ENCODE assay signal across 20 cellular contexts in the genomic region with DNA sequence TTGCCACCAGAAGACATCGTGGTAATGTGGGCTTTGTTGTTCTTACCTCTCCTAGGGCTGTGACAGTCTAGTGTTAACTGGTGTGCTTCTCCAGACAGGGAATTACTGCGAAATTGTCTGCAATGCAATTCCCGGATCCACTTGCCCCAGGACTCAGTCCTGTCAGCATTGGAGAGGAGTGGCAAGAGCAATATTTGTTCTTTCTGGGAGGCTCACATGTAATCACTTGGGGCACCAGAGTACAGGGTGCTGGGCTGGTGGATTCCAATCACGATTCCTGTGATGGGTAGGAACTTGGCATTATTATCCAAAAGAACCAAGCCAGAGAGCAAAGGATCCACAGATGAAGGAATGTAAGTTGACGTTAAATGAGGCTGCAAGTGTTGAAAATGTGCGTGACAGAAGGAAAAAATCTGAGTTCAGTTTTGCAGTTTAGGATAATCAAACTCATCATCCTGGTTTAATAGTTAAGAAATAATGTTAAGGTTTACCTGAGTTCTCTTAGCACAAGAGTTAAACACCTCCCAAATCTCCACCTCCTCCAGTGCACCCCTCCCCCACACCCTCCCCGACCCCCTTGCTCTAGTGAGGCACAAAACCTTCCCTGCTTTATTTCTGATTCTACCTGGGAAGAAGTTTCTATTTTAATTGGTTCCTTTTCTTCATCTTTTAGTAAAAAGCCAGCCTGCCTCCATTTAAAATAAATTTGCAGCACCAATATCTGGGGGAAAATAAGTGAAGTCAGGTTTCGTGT.
DNase-seq lines count a peak whose midpoint lies in the region; ATAC-seq and TF ChIP-seq lines count a peak whose summit lies in the region.
"Had no signal": no experiment of that assay in that cellular context is flagged by ENCODE, and none has a peak within 500 bp of the region (broad histone marks: within the 10 kb centered on the region; RNA-seq: fewer than 3 reads in every experiment).

No MANE protein-coding gene starts in this region.

- H3K18ac ChIP-seq in H9 (ENCODE audit: insufficient read length, low read depth, low read length) = no peak overlapping the region

- no peak overlapping the region for H4K91ac ChIP-seq in H9 (ENCODE audit: insufficient read length, low read depth, low read length)

- no peak overlapping the region for H3K9ac ChIP-seq in H9 (ENCODE audit: extremely low read depth, insufficient read length, low read length)
- H3K9ac ChIP-seq in neural progenitor cell = no peak overlapping the region
- H3K9ac ChIP-seq in GM23248 = no peak overlapping the region

- no peaks in the 10 kb centered on the region for H4K20me1 ChIP-seq in H9 (ENCODE audit: control insufficient read depth, insufficient read depth, insufficient read length)
- H4K20me1 ChIP-seq in neural progenitor cell (ENCODE audit: low read depth) = no peaks in the 10 kb centered on the region
- no peaks in the 10 kb centered on the region for H4K20me1 ChIP-seq in GM23248 (ENCODE audit: insufficient read depth)

- H3K27ac Mint-ChIP-seq in H9 (peak overlapping the region; percentile 18 to 68 (median 31); a peak in 5 of 7 replicates), WTC11 (peak overlapping the region; percentile 61), neural progenitor cell (peak overlapping the region; percentile 28)
- H3K27ac Mint-ChIP-seq: CD4-positive, CD25-positive, alpha-beta regulatory T cell had no signal

- H2AK5ac ChIP-seq in H9 (ENCODE audit: insufficient read length, low read length) = no peak overlapping the region

- H2BK120ac ChIP-seq in H9 (ENCODE audit: low read depth, low read length, poor library complexity, severe bottlenecking) = no peak overlapping the region

- no peak overlapping the region for H2BK12ac ChIP-seq in H9 (ENCODE audit: insufficient read length, low read depth, low read length)

- H3K4me1 Mint-ChIP-seq in H9 (peaks cover 23 to 26% of the 10 kb centered on the region in 2 experiments), WTC11 (peaks cover 23% of the 10 kb centered on the region), neural progenitor cell (no peaks in the 10 kb centered on the region)

- H3K27me3 ChIP-seq in H9 (ENCODE audit: insufficient read depth, low read length) = no peaks in the 10 kb centered on the region
- H3K27me3 ChIP-seq in neural progenitor cell = no peaks in the 10 kb centered on the region
- no peaks in the 10 kb centered on the region for H3K27me3 ChIP-seq in vagina
- no peaks in the 10 kb centered on the region for H3K27me3 ChIP-seq in GM23248 (replicated peaks; ENCODE audit: insufficient read depth)
- H3K27me3 ChIP-seq: Peyer's patch, SJCRH30 had no signal

- H3F3A ChIP-seq in neural progenitor cell (ENCODE audit: low read depth) (no peaks in the 10 kb centered on the region), GM23248 (ENCODE audit: insufficient read depth) (peaks cover 13% of the 10 kb centered on the region; the same call in 1 of the 2 replicates)

- ATAC-seq in WTC11 = peak; percentile 52
- ATAC-seq: GM12878 had no signal

- no peaks in the 10 kb centered on the region; the same call in 1 of the 2 replicates for H3K27me3 Mint-ChIP-seq in H9 (ENCODE audit: low read depth)
- H3K27me3 Mint-ChIP-seq in WTC11 (ENCODE audit: low read depth) = no peaks in the 10 kb centered on the region
- H3K27me3 Mint-ChIP-seq in neural progenitor cell (ENCODE audit: insufficient read depth, low read depth) = no peaks in the 10 kb centered on the region
- H3K27me3 Mint-ChIP-seq: CD4-positive, CD25-positive, alpha-beta regulatory T cell had no signal

- H3K4me2 ChIP-seq in H9 (ENCODE audit: insufficient read depth, insufficient read length, low read length) = no peak overlapping the region
- H3K4me2 ChIP-seq in neural progenitor cell = no peak overlapping the region
- H3K4me2 ChIP-seq in GM23248 (ENCODE audit: unreplicated experiment) = no peak overlapping the region

- CTCF ChIA-PET in WTC11 (lab: Charles Lee) = no interaction called here

- H3K9me2 ChIP-seq in GM23248 (ENCODE audit: insufficient read depth) = no peaks in the 10 kb centered on the region; the same call in 1 of the 2 replicates

- no peak overlapping the region for H2AFZ ChIP-seq in H9 (ENCODE audit: low read length)
- H2AFZ ChIP-seq in neural progenitor cell (replicated peaks) = no peak overlapping the region
- H2AFZ ChIP-seq in GM23248 = no peak overlapping the region

- no peaks in the 10 kb centered on the region for H3K79me1 ChIP-seq in H9 (ENCODE audit: insufficient read depth, low read depth, low read length, poor library complexity, severe bottlenecking)

- H3K4me3 ChIP-seq in neural progenitor cell = no peak overlapping the region
- no peak overlapping the region for H3K4me3 ChIP-seq in vagina
- H3K4me3 ChIP-seq in GM23248 = no peak overlapping the region
- H3K4me3 ChIP-seq: GM12878, Peyer's patch, SJCRH30 had no signal

- H3K23me2 ChIP-seq in H9 (ENCODE audit: insufficient read length, low read depth, low read length, poor library complexity, severe bottlenecking) = no peaks in the 10 kb centered on the region

- no peak overlapping the region for H3K23ac ChIP-seq in H9 (ENCODE audit: insufficient read length, low read depth, low read length)

- intact Hi-C loops in vagina (cut with DNase I) = no loop called here

- H2BK5ac ChIP-seq in H9 (ENCODE audit: insufficient read length, low read length) = no peak overlapping the region

- no CpG with 5 or more reads among the region's 8 CpGs for WGBS in H9 (ENCODE audit: extremely low coverage, insufficient read length, low lambda C conversion rate)
- WGBS in GM23248 (ENCODE audit: low coverage in 1 of 2, low lambda C conversion rate in 2 of 2, missing lambda C conversion rate in 2 of 2), 2 experiments = 59 to 61% methylated on average over 8 of the region's 8 CpGs

- no peak overlapping the region for H2BK15ac ChIP-seq in H9 (ENCODE audit: low read depth, low read length)

- H4K5ac ChIP-seq in H9 (ENCODE audit: insufficient read length, low read depth, low read length) = no peak overlapping the region

- no peak overlapping the region for H3K14ac ChIP-seq in H9 (ENCODE audit: insufficient read depth, low read length)

- H3K27ac ChIP-seq in H9 (ENCODE audit: insufficient read length, low read depth, low read length) (no peak overlapping the region), neural progenitor cell (no peak overlapping the region), vagina (no peak overlapping the region), GM23248 (no peak overlapping the region)
- H3K27ac ChIP-seq: HL-60, Peyer's patch, SJCRH30 had no signal

- H3T11ph ChIP-seq in H9 (ENCODE audit: low read length) = no peak overlapping the region

- no peak overlapping the region for H3K56ac ChIP-seq in H9 (ENCODE audit: insufficient read length, low read depth, low read length)

- H3K9me3 Mint-ChIP-seq in H9 (peaks cover 3 to 5% of the 10 kb centered on the region in 2 experiments; a peak in 2 of 5 replicates), WTC11 (peaks cover 5% of the 10 kb centered on the region; the same call in 1 of the 2 replicates), neural progenitor cell (peaks cover 2% of the 10 kb centered on the region)
- H3K9me3 Mint-ChIP-seq: HFFc6 had no signal

- H3K4ac ChIP-seq in H9 (ENCODE audit: low read depth, low read length) = no peak overlapping the region

- peaks cover 3% of the 10 kb centered on the region; the same call in 1 of the 2 replicates for H3K4me1 ChIP-seq in H9 (ENCODE audit: insufficient read depth, low read length)
- no peaks in the 10 kb centered on the region for H3K4me1 ChIP-seq in neural progenitor cell
- H3K4me1 ChIP-seq in vagina = peaks cover 4% of the 10 kb centered on the region
- H3K4me1 ChIP-seq in GM23248 (ENCODE audit: insufficient read depth) = peaks cover 15% of the 10 kb centered on the region
- H3K4me1 ChIP-seq: Peyer's patch had no signal

- TF ChIP-seq CTCF in H9 (conservative IDR thresholded peaks at IDR 0.05) = no peak
- TF ChIP-seq CTCF in WTC11 (IDR thresholded peaks at IDR 0.05) = no peak
- no peak for TF ChIP-seq CTCF in neural progenitor cell (IDR thresholded peaks at IDR 0.05)
- no peak for TF ChIP-seq CTCF in vagina (IDR thresholded peaks at IDR 0.05)

- H3K9me3 ChIP-seq in H9 (ENCODE audit: control insufficient read depth, low read depth, low read length) = no peaks in the 10 kb centered on the region
- no peaks in the 10 kb centered on the region for H3K9me3 ChIP-seq in neural progenitor cell (ENCODE audit: low read depth)
- no peaks in the 10 kb centered on the region for H3K9me3 ChIP-seq in vagina
- H3K9me3 ChIP-seq in GM23248 (ENCODE audit: low read depth) = no peaks in the 10 kb centered on the region
- H3K9me3 ChIP-seq: Peyer's patch, SJCRH30 had no signal

- in situ Hi-C loops in GM23248 (cut with MboI) = no loop called here

- POLR2A ChIA-PET in WTC11 (lab: Charles Lee) = no interaction called here

- no peak overlapping the region for H4K8ac ChIP-seq in H9 (replicated peaks; ENCODE audit: insufficient read length, low read depth, low read length)

- H3K79me2 ChIP-seq in H9 (ENCODE audit: insufficient read depth, low read length) = no peaks in the 10 kb centered on the region
- no peaks in the 10 kb centered on the region for H3K79me2 ChIP-seq in neural progenitor cell (ENCODE audit: low read depth)
- no peaks in the 10 kb centered on the region for H3K79me2 ChIP-seq in GM23248 (ENCODE audit: insufficient read depth)

- no peak overlapping the region for H2BK20ac ChIP-seq in H9 (ENCODE audit: low read depth, low read length, poor library complexity, severe bottlenecking)

- DNase-seq in H9 (no peak), WTC11 (ENCODE audit: low spot score) (no peak), fibroblast of peridontal ligament (ENCODE audit: extremely low read depth) (peak; percentile 29), neural progenitor cell (ENCODE audit: low spot score) (no peak), vagina (ENCODE audit: extremely low spot score in 2 of 2) (no peak), GM23248 (no peak)
- DNase-seq in activated CD4-positive, alpha-beta T cell treated with anti-CD3 and anti-CD28 coated beads, Interleukin-2, amount 50 U/mL, for 1 hour = no peak
- DNase-seq: CD4-positive, CD25-positive, alpha-beta regulatory T cell; DMS79; HFFc6; KG1; NCI-H1105; NCI-H2029 treated with DMSO at 0.1 percent for 48 hours; NCI-H226; NCI-H510A treated with DMSO at 0.1 percent for 48 hours; NCI-H774; Peyer's patch; SJCRH30 had no signal

- H3K36me3 ChIP-seq in neural progenitor cell = no peaks in the 10 kb centered on the region
- H3K36me3 ChIP-seq in vagina = no peaks in the 10 kb centered on the region
- H3K36me3 ChIP-seq in GM23248 (ENCODE audit: low read depth) = 0 out of 2 replicates have a peak, but pooled peaks cover 3% of the 10 kb centered on the region
- H3K36me3 ChIP-seq: Peyer's patch, SJCRH30 had no signal

- TF ChIP-seq POLR2A in vagina (IDR thresholded peaks at IDR 0.05) = no peak

- H3K36me3 Mint-ChIP-seq in H9 (ENCODE audit: insufficient read depth in 1 of 3, low read depth in 3 of 3) (peaks cover 5 to 12% (median 7%) of the 10 kb centered on the region in 3 experiments; a peak in 4 of 7 replicates), WTC11 (peaks cover 6% of the 10 kb centered on the region), neural progenitor cell (peaks cover 22% of the 10 kb centered on the region)
- H3K36me3 Mint-ChIP-seq: CD4-positive, CD25-positive, alpha-beta regulatory T cell had no signal

- no peak overlapping the region for H3K4me3 Mint-ChIP-seq in H9
- H3K4me3 Mint-ChIP-seq in WTC11 = no peak overlapping the region
- no peak overlapping the region for H3K4me3 Mint-ChIP-seq in neural progenitor cell
- H3K4me3 Mint-ChIP-seq: HFFc6 had no signal

TF ChIP-seq in WTC11, 78 proteins besides CTCF, POLR2A, EP300 and RAD21 (continues in another document):
- TF ChIP-seq ETV6 (CRISPR knock-in tag; IDR thresholded peaks at IDR 0.05) = no peak
